Comparison of ENCODE assay signal across 8 cellular contexts in the genomic region with DNA sequence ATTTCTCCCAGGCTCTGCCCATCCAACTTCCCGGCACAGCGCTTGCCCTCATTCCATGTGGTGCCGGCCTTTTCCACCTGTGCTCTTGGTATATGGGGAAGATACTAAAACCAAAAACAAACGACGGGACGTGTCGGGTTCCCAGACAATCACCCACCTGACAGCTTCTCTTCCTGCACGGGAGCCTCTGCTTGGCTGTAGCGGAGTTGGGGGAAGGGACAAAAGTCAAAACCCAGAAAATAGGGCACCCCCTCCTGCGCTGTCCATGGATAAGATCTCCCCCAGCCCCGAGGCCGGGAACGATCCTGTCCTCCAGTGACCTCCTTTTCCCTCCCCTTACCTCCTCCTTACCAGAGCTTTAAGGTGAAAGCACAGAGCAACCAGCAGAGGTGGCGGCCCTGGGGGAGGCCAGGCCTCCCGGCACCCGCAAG. TPM values are rescaled to one million over a fixed set of nuclear protein-coding genes. Genes with fewer than 3 reads are reported as not detected.
DNase-seq lines count a peak whose midpoint lies in the region; ATAC-seq and TF ChIP-seq lines count a peak whose summit lies in the region.

No MANE protein-coding gene starts in this region.

- H3K4me2 ChIP-seq in GM23338 (peak overlapping the region; percentile 91), skeletal muscle satellite cell (ENCODE audit: low read length) (peak overlapping the region; percentile 91)

- H3K4me1 Mint-ChIP-seq in GM23338: peaks cover 20% of the 10 kb centered on the region

- H4K20me1 ChIP-seq in GM23338 (replicated peaks; ENCODE audit: insufficient read depth): no peaks in the 10 kb centered on the region; the same call in 1 of the 2 replicates

- WGBS in heart right ventricle, 2 donors: 0 to 1% methylated on average over 16 of the region's 16 CpGs

- H3K9ac ChIP-seq in skeletal muscle satellite cell (ENCODE audit: low read depth, low read length): peak overlapping the region; percentile 92

- H3K36me3 Mint-ChIP-seq in GM23338 (ENCODE audit: low read depth): peaks cover 69% of the 10 kb centered on the region

- DNase-seq in GM23338 (ENCODE audit: low spot score) (peak; percentile 35), WERI-Rb-1 (no peak), heart right ventricle (no peak), NCI-H510A treated with DMSO at 0.1 percent for 48 hours (lab: John Stamatoyannopoulos, UW) (no peak), sciatic nerve (ENCODE audit: low spot score) (no peak), T-helper 9 cell (no peak), NCI-H1694 treated with DMSO at 0.1 percent for 48 hours (lab: John Stamatoyannopoulos, UW) (no peak)

- H3K9me3 ChIP-seq in WERI-Rb-1 (ENCODE audit: severe bottlenecking): no peaks in the 10 kb centered on the region
- no peaks in the 10 kb centered on the region for H3K9me3 ChIP-seq in heart right ventricle
- no peaks in the 10 kb centered on the region for H3K9me3 ChIP-seq in skeletal muscle satellite cell (replicated peaks; ENCODE audit: low read length)

- H3K79me2 ChIP-seq in GM23338 (replicated peaks; ENCODE audit: insufficient read depth): peaks cover 18% of the 10 kb centered on the region

- H3K36me3 ChIP-seq in GM23338 (ENCODE audit: insufficient read depth): peaks cover 25% of the 10 kb centered on the region; the same call in 1 of the 2 replicates
- H3K36me3 ChIP-seq in WERI-Rb-1: peaks cover 46% of the 10 kb centered on the region
- H3K36me3 ChIP-seq in heart right ventricle: peaks cover 0 to 66% (median 28%) of the 10 kb centered on the region in 9 donors
- peaks cover 39% of the 10 kb centered on the region for H3K36me3 ChIP-seq in skeletal muscle satellite cell (ENCODE audit: insufficient read depth, low read length)

- H3K4me1 ChIP-seq in GM23338 (ENCODE audit: insufficient read depth) (no peaks in the 10 kb centered on the region), heart right ventricle (peaks cover 7 to 47% (median 19%) of the 10 kb centered on the region in 9 donors), skeletal muscle satellite cell (ENCODE audit: control insufficient read depth, insufficient read depth, low read length) (peaks cover 15% of the 10 kb centered on the region)

- peaks cover 36% of the 10 kb centered on the region for H3F3A ChIP-seq in GM23338 (replicated peaks; ENCODE audit: low read depth)

- no peaks in the 10 kb centered on the region for H3K9me3 Mint-ChIP-seq in GM23338

- H3K4me3 Mint-ChIP-seq in GM23338: peak overlapping the region; percentile 97

- no peak for TF ChIP-seq CTCF in GM23338 (conservative IDR thresholded peaks at IDR 0.05; ENCODE audit: low read depth in 2 of 2)
- TF ChIP-seq CTCF in WERI-Rb-1 (IDR thresholded peaks at IDR 0.05; ENCODE audit: low read depth, low read length): no peak
- no peak for TF ChIP-seq CTCF in heart right ventricle (IDR thresholded peaks at IDR 0.05)

- peak overlapping the region; percentile 73 for H2AFZ ChIP-seq in GM23338

- H3K27ac Mint-ChIP-seq in GM23338: peak overlapping the region; percentile 92

- H3K27ac ChIP-seq in GM23338 (ENCODE audit: low read depth) (peak overlapping the region; percentile 85), WERI-Rb-1 (peak overlapping the region; percentile 95), heart right ventricle (peak overlapping the region; percentile 79 to 98 (median 96))

- no peaks in the 10 kb centered on the region for H3K9me2 ChIP-seq in GM23338 (ENCODE audit: insufficient read depth)

- H3K4me3 ChIP-seq in GM23338 (peak overlapping the region; percentile 99), WERI-Rb-1 (ENCODE audit: low read depth, low read length) (peak overlapping the region; percentile 83), heart right ventricle (peak overlapping the region; percentile 69 to 99 (median 94)), skeletal muscle satellite cell (ENCODE audit: low read length) (peak overlapping the region; percentile 87)

- peaks cover 10% of the 10 kb centered on the region for H3K27me3 Mint-ChIP-seq in GM23338 (ENCODE audit: insufficient read depth, low read depth, poor library complexity)

- intact Hi-C loops in heart right ventricle (cut with DNase I) (no loop called here), sciatic nerve (cut with DNase I) (no loop called here)

- H3K27me3 ChIP-seq in GM23338 (ENCODE audit: insufficient read depth): no peaks in the 10 kb centered on the region
- no peaks in the 10 kb centered on the region for H3K27me3 ChIP-seq in WERI-Rb-1 (ENCODE audit: insufficient read depth, low read depth, severe bottlenecking)
- no peaks in the 10 kb centered on the region for H3K27me3 ChIP-seq in heart right ventricle
- no peaks in the 10 kb centered on the region for H3K27me3 ChIP-seq in skeletal muscle satellite cell (ENCODE audit: control insufficient read depth, insufficient read depth, low read length)

- ATAC-seq in GM23338 (no peak; the same call in 1 of the 3 replicates), heart right ventricle (peak in 6 of 8 donors; percentile 2 to 13 (median 4)), sciatic nerve (no peak)

TF ChIP-seq in GM23338, 12 proteins besides CTCF, POLR2A, EP300 and RAD21 (continues in another document):
- TF ChIP-seq EZH2phosphoT487 (IDR thresholded peaks at IDR 0.05; ENCODE audit: unreplicated experiment): no peak
- TF ChIP-seq, protein P1, sequence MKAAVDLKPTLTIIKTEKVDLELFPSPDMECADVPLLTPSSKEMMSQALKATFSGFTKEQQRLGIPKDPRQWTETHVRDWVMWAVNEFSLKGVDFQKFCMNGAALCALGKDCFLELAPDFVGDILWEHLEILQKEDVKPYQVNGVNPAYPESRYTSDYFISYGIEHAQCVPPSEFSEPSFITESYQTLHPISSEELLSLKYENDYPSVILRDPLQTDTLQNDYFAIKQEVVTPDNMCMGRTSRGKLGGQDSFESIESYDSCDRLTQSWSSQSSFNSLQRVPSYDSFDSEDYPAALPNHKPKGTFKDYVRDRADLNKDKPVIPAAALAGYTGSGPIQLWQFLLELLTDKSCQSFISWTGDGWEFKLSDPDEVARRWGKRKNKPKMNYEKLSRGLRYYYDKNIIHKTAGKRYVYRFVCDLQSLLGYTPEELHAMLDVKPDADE (IDR thresholded peaks at IDR 0.05): no peak

RNA-seq across cellular contexts. Expression of a gene that starts 0.6 kb away (rescaled TPM):
- 179 and 208 TPM in 2 replicates for total RNA-seq in GM23338 (2014; rRNA removed; shearing (Covaris generic))
- polyA plus RNA-seq in GM23338 (2016; fragmentation: Nextera tagmentation; extraction: Ambion mirVana) (139 and 140 TPM in 2 replicates), heart right ventricle (100 to 1,000 TPM in 1 of 2 donors, 10 to 100 TPM in 1; 80.9 to 225 TPM)
- total RNA-seq in heart right ventricle (10 to 100 TPM; 49.4 to 94.7 (median 56.8) TPM), sciatic nerve (72.8 TPM)
- 79.9 and 123 TPM in 2 replicates for total RNA-seq in skeletal muscle satellite cell (2012; rRNA removed)

RNA-seq across cellular contexts. Expression of a gene that starts 9.1 kb away (rescaled TPM):
- 21.3 and 26.8 TPM in 2 replicates for total RNA-seq in GM23338 (2014; rRNA removed; shearing (Covaris generic))
- polyA plus RNA-seq in GM23338 (2016; fragmentation: Nextera tagmentation; extraction: Ambion mirVana) (16.7 and 19.3 TPM in 2 replicates), heart right ventricle (1 to 10 TPM; 5.6 to 7.6 TPM)
- total RNA-seq in heart right ventricle (1 to 10 TPM; 2.9 to 8.5 (median 4.1) TPM), sciatic nerve (11.8 TPM)
- total RNA-seq in skeletal muscle satellite cell (2012; rRNA removed): 5.0 and 7.1 TPM in 2 replicates

RNA-seq across cellular contexts. Expression of a gene that starts 9.3 kb away (rescaled TPM):
- 38.0 and 38.6 TPM in 2 replicates for total RNA-seq in GM23338 (2014; rRNA removed; shearing (Covaris generic))
- polyA plus RNA-seq in GM23338 (2016; fragmentation: Nextera tagmentation; extraction: Ambion mirVana): 171 and 177 TPM in 2 replicates
- total RNA-seq in heart right ventricle: 10 to 100 TPM; 42.9 to 98.7 (median 54.2) TPM
- polyA plus RNA-seq in heart right ventricle: 100 to 1,000 TPM in 1 of 2 donors, 10 to 100 TPM in 1; 89.9 to 114 TPM
- 76.6 and 80.2 TPM in 2 replicates for total RNA-seq in skeletal muscle satellite cell (2012; rRNA removed)
- total RNA-seq in sciatic nerve: 90.1 TPM

RNA-seq across cellular contexts. Expression of a gene that starts 13.5 kb away (rescaled TPM):
- 218 and 220 TPM in 2 replicates for total RNA-seq in GM23338 (2014; rRNA removed; shearing (Covaris generic))
- 87.3 and 91.3 TPM in 2 replicates for polyA plus RNA-seq in GM23338 (2016; fragmentation: Nextera tagmentation; extraction: Ambion mirVana)
- 10 to 100 TPM; 27.6 to 63.0 (median 34.3) TPM for total RNA-seq in heart right ventricle
- 100 to 1,000 TPM in 1 of 2 donors, 10 to 100 TPM in 1; 24.6 to 102 TPM for polyA plus RNA-seq in heart right ventricle
- total RNA-seq in skeletal muscle satellite cell (2012; rRNA removed): 68.4 and 71.9 TPM in 2 replicates
- 73.9 TPM for total RNA-seq in sciatic nerve

RNA-seq across cellular contexts. Expression of a gene that starts 13.7 kb away (rescaled TPM):
- total RNA-seq in GM23338 (2014; rRNA removed; shearing (Covaris generic)): 1,080 and 1,371 TPM in 2 replicates
- 3,355 and 3,425 TPM in 2 replicates for polyA plus RNA-seq in GM23338 (2016; fragmentation: Nextera tagmentation; extraction: Ambion mirVana)
- 1,000 to 10,000 TPM in 1 of 10 donors, 100 to 1,000 TPM in 9; 586 to 1,105 (median 715) TPM for total RNA-seq in heart right ventricle
- 1,000 to 10,000 TPM; 2,780 to 8,165 TPM for polyA plus RNA-seq in heart right ventricle
- 866 and 1,760 TPM in 2 replicates for total RNA-seq in skeletal muscle satellite cell (2012; rRNA removed)
- 1,621 TPM for total RNA-seq in sciatic nerve

Comparison
In these comparisons a context has a peak if more than half of its experiments do, and no peak if none do; other contexts are left out.
1. ATAC-seq: peak in heart right ventricle (6 of 8); none in GM23338 (single experiment) and sciatic nerve (single experiment).
2. Peak in every context shown above with its lines, with median percentiles within 50 percentile points of each other: H3K27ac ChIP-seq and H3K4me3 ChIP-seq.